ENCODE assay signal across 20 cellular contexts in the genomic region with DNA sequence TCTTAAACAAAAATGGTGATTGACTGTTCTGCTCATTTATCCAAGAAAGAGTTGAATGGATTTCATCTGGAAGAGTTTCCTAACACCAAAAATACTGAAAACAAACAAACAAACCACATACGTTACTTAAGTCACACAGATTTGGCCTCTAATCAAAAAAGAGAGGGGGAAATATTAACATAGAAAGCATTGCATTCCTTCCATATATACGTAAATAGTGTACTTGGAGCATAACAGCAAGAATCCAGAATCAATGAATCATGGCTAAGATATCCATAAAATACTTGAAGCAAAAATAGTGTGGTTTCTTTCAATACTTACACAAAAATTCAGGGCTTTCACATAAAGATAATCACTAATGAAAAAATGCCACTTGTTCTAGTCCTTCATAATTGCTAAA.
A peak's percentile ranks its signal among the peaks of the same experiment; 100 is the strongest.
DNase-seq lines count a peak whose midpoint lies in the region; ATAC-seq and TF ChIP-seq lines count a peak whose summit lies in the region.
"Had no signal": no experiment of that assay in that cellular context is flagged by ENCODE, and none has a peak within 500 bp of the region (broad histone marks: within the 10 kb centered on the region; RNA-seq: fewer than 3 reads in every experiment).

No MANE protein-coding gene starts in this region.

- 71% methylated on average over 2 of the region's 2 CpGs for WGBS in hepatocyte (ENCODE audit: low lambda C conversion rate, missing lambda C conversion rate)

- H3K27ac Mint-ChIP-seq in T-cell, result no peak overlapping the region
- H3K27ac Mint-ChIP-seq: activated T-helper 17 cell treated with anti-CD3 and anti-CD28 coated beads, Interleukin-2, amount 50 U/mL, for 72 hours had no signal

- H3K9me3 ChIP-seq in hepatocyte (ENCODE audit: low read depth), result peaks cover 4% of the 10 kb centered on the region
- H3K9me3 ChIP-seq: thoracic aorta had no signal

- H3K27ac ChIP-seq in hepatocyte, result no peak overlapping the region
- H3K27ac ChIP-seq: Peyer's patch, thoracic aorta had no signal

- no peaks in the 10 kb centered on the region for H3K27me3 Mint-ChIP-seq in T-cell
- H3K27me3 Mint-ChIP-seq: activated T-helper 17 cell treated with anti-CD3 and anti-CD28 coated beads, Interleukin-2, amount 50 U/mL, for 72 hours had no signal

- no peak for TF ChIP-seq CTCF in AG04449 (IDR thresholded peaks at IDR 0.05; ENCODE audit: insufficient read depth, low read length, missing control alignments)
- no peak for TF ChIP-seq CTCF in hepatocyte (IDR thresholded peaks at IDR 0.05; ENCODE audit: poor library complexity)

- DNase-seq in AG04449 (ENCODE audit: low read depth, low spot score) (peak; percentile 98), brain pericyte (ENCODE audit: low read depth, low spot score) (peak; percentile 39), iris pigment epithelial cell (ENCODE audit: low read depth) (peak; percentile 97), Right ventricle myocardium inferior (ENCODE audit: missing footprints) (no peak), T-cell (no peak), hepatocyte (ENCODE audit: low spot score) (no peak), GDM1 (lab: John Stamatoyannopoulos, UW) (no peak)
- DNase-seq: ACHN; activated CD4-positive, alpha-beta T cell treated with anti-CD3 and anti-CD28 coated beads, Interleukin-2, amount 50 U/mL, for 1 hour; central memory CD4-positive, alpha-beta T cell; DMS153; mesendoderm; NCI-H1417; NCI-H510A treated with DMSO at 0.1 percent for 48 hours; Peyer's patch; stimulated activated CD4-positive, alpha-beta T cell treated with anti-CD3 and anti-CD28 coated beads, Interleukin-15, amount 100 ng/mL, for 24 hours; T-helper 9 cell had no signal

- intact Hi-C loops in Right ventricle myocardium inferior (cut with DNase I), result no loop called here

- no peaks in the 10 kb centered on the region for H3K79me2 ChIP-seq in hepatocyte

- POLR2A ChIA-PET in AG04449 (lab: Yijun Ruan, JAX), result no interaction called here
- POLR2A ChIA-PET in T-cell (lab: Charles Lee), result no interaction called here

- H3K4me1 Mint-ChIP-seq in T-cell, result peaks cover 5 to 10% (median 6%) of the 10 kb centered on the region in 3 donors

- ATAC-seq in Right ventricle myocardium inferior (no peak), T-cell (replicated peaks in 1 of 4) (no peak)
- ATAC-seq: activated T-helper 17 cell treated with anti-CD3 and anti-CD28 coated beads, Interleukin-2, amount 50 U/mL, for 72 hours had no signal

- TF ChIP-seq RAD21 in Ishikawa (IDR thresholded peaks at IDR 0.05; ENCODE audit: low read depth), result no peak

- H3K9me2 ChIP-seq in hepatocyte (replicated peaks; ENCODE audit: insufficient read depth), result no peaks in the 10 kb centered on the region

- CTCF ChIA-PET in AG04449 (lab: Yijun Ruan, JAX) (no interaction called here), T-cell (lab: Charles Lee) (no interaction called here)

- H3K4me2 ChIP-seq in hepatocyte, result no peak overlapping the region

- H3K4me1 ChIP-seq in hepatocyte (ENCODE audit: insufficient read depth), result no peaks in the 10 kb centered on the region
- H3K4me1 ChIP-seq: Peyer's patch had no signal

- no peaks in the 10 kb centered on the region for H3K36me3 ChIP-seq in hepatocyte (replicated peaks; ENCODE audit: insufficient read depth, low read depth)
- H3K36me3 ChIP-seq: Peyer's patch, thoracic aorta had no signal

- H3K4me3 ChIP-seq in AG04449 (ENCODE audit: low read depth, low read length) (no peak overlapping the region), hepatocyte (no peak overlapping the region)
- H3K4me3 ChIP-seq: Peyer's patch, thoracic aorta had no signal

- H4K20me1 ChIP-seq in hepatocyte (ENCODE audit: insufficient read depth, poor library complexity, severe bottlenecking), result no peaks in the 10 kb centered on the region

- no peaks in the 10 kb centered on the region for H3K27me3 ChIP-seq in hepatocyte
- H3K27me3 ChIP-seq: Peyer's patch had no signal

- TF ChIP-seq EP300 in Ishikawa (IDR thresholded peaks at IDR 0.05; ENCODE audit: borderline replicate concordance), result peak; percentile 58; the same call in 1 of the 2 replicates

- H2AFZ ChIP-seq in hepatocyte, result no peak overlapping the region

- peaks cover 9 to 22% (median 13%) of the 10 kb centered on the region in 3 donors for H3K9me3 Mint-ChIP-seq in T-cell

- H3K4me3 Mint-ChIP-seq in T-cell, result no peak overlapping the region
- H3K4me3 Mint-ChIP-seq: activated T-helper 17 cell treated with anti-CD3 and anti-CD28 coated beads, Interleukin-2, amount 50 U/mL, for 72 hours had no signal

- peaks cover 14% of the 10 kb centered on the region for H3K36me3 Mint-ChIP-seq in T-cell

TF ChIP-seq in Ishikawa, 13 proteins besides CTCF, POLR2A, EP300 and RAD21:
- TF ChIP-seq TEAD4 (IDR thresholded peaks at IDR 0.05) (peak; percentile 61; the same call in 1 of the 2 replicates), EGR1 (IDR thresholded peaks at IDR 0.05) (no peak), NFIC (IDR thresholded peaks at IDR 0.05) (peak; percentile 64), TAF1 (IDR thresholded peaks at IDR 0.05; ENCODE audit: low read depth) (no peak)

Comparison
In these comparisons a context has a peak if more than half of its experiments do, and no peak if none do; other contexts are left out.
1. DNase-seq: peak in AG04449 (single experiment), brain pericyte (single experiment) and iris pigment epithelial cell (single experiment); none in Right ventricle myocardium inferior (single experiment), T-cell (0 of 34), hepatocyte (single experiment) and GDM1 (single experiment).